Comparison of ENCODE assay signal across 22 cellular contexts in genomic region chr11:8792636-8793035, GRCh38.
"Had no signal": no experiment of that assay in that cellular context is flagged by ENCODE, and none has a peak within 500 bp of the region (broad histone marks: within the 10 kb centered on the region; RNA-seq: fewer than 3 reads in every experiment).

No MANE protein-coding gene starts in this region.

- H3K27me3 ChIP-seq: right atrium auricular region, suprapubic skin had no signal

- H3K4me3 Mint-ChIP-seq: activated CD4-positive, alpha-beta T cell treated with anti-CD3 and anti-CD28 coated beads, Interleukin-2, amount 10 ng/mL, durations not matched to agents 7 days and 5 days; activated CD8-positive, alpha-beta T cell treated with anti-CD3 and anti-CD28 coated beads, Interleukin-2, amount 10 ng/mL, durations not matched to agents 7 days and 5 days; activated naive CD4-positive, alpha-beta T cell treated with anti-CD3 and anti-CD28 coated beads, Interleukin-2, amount 10 ng/mL, durations not matched to agents 7 days and 5 days; activated naive CD8-positive, alpha-beta T cell treated with anti-CD3 and anti-CD28 coated beads, Interleukin-2, amount 50 U/mL, for 24 hours; activated T-cell treated with anti-CD3 and anti-CD28 coated beads, Interleukin-2, amount 50 U/mL, for 24 hours; stimulated activated naive CD8-positive, alpha-beta T cell treated with anti-CD3 and anti-CD28 coated beads, Interleukin-15, Interleukin-2, amounts not matched to agents 100 ng/mL and 50 ng/mL, for 24 hours had no signal

- DNase-seq: activated CD4-positive, alpha-beta T cell treated with anti-CD3 and anti-CD28 coated beads, Interleukin-2, amount 10 ng/mL, durations not matched to agents 7 days and 5 days; activated CD8-positive, alpha-beta T cell treated with anti-CD3 and anti-CD28 coated beads, Interleukin-2, amount 10 ng/mL, durations not matched to agents 7 days and 5 days; activated naive CD4-positive, alpha-beta T cell treated with anti-CD3 and anti-CD28 coated beads, Interleukin-2, amount 10 ng/mL, durations not matched to agents 7 days and 5 days; activated naive CD8-positive, alpha-beta T cell treated with anti-CD3 and anti-CD28 coated beads, Interleukin-2, amount 50 U/mL, for 24 hours; activated T-cell treated with anti-CD3 and anti-CD28 coated beads, Interleukin-2, amount 50 U/mL, for 24 hours; aorta; cortex of kidney; left cardiac atrium; mammary epithelial cell; midbrain; occipital lobe; small intestine; stimulated activated CD4-positive, alpha-beta T cell treated with anti-CD3 and anti-CD28 coated beads, Interleukin-15, amount 100 ng/mL, for 24 hours; stimulated activated CD4-positive, alpha-beta T cell treated with anti-CD3 and anti-CD28 coated beads, Interleukin-2, amount 100 ng/mL, for 48 hours; T1000; trophoblast cell had no signal

- H3K4me1 ChIP-seq: prostate gland had no signal

- H3K9me3 ChIP-seq: prostate gland, right atrium auricular region, suprapubic skin had no signal

- ATAC-seq: activated CD8-positive, alpha-beta T cell treated with anti-CD3 and anti-CD28 coated beads, Interleukin-2, amount 10 ng/mL, durations not matched to agents 7 days and 5 days; activated naive CD8-positive, alpha-beta T cell treated with anti-CD3 and anti-CD28 coated beads, Interleukin-2, amount 50 U/mL, for 24 hours; esophagus mucosa had no signal

- H3K36me3 Mint-ChIP-seq: activated naive CD4-positive, alpha-beta T cell treated with anti-CD3 and anti-CD28 coated beads, Interleukin-2, amount 10 ng/mL, durations not matched to agents 7 days and 5 days had no signal

- H3K27ac ChIP-seq: prostate gland, suprapubic skin had no signal

- H3K4me3 ChIP-seq: prostate gland, right atrium auricular region, suprapubic skin had no signal

- H3K27ac Mint-ChIP-seq: activated CD4-positive, alpha-beta T cell treated with anti-CD3 and anti-CD28 coated beads, Interleukin-2, amount 10 ng/mL, durations not matched to agents 7 days and 5 days; activated CD8-positive, alpha-beta T cell treated with anti-CD3 and anti-CD28 coated beads, Interleukin-2, amount 10 ng/mL, durations not matched to agents 7 days and 5 days; activated naive CD4-positive, alpha-beta T cell treated with anti-CD3 and anti-CD28 coated beads, Interleukin-2, amount 10 ng/mL, durations not matched to agents 7 days and 5 days; activated naive CD8-positive, alpha-beta T cell treated with anti-CD3 and anti-CD28 coated beads, Interleukin-2, amount 50 U/mL, for 24 hours; activated T-cell treated with anti-CD3 and anti-CD28 coated beads, Interleukin-2, amount 50 U/mL, for 24 hours; activated T-helper 2 cell treated with anti-CD3 and anti-CD28 coated beads, Interferon-gamma antibody, Interleukin-2, Interleukin-4, amounts not matched to agents 10 μg/mL and 5 μg/mL and 100 μg/mL, durations not matched to agents 14 hours and 24 hours and 36 hours; stimulated activated naive CD8-positive, alpha-beta T cell treated with anti-CD3 and anti-CD28 coated beads, Interleukin-15, Interleukin-2, amounts not matched to agents 100 ng/mL and 50 ng/mL, for 24 hours had no signal

- H3K36me3 ChIP-seq: prostate gland, right atrium auricular region, suprapubic skin had no signal

- H3K4me1 Mint-ChIP-seq: activated naive CD8-positive, alpha-beta T cell treated with anti-CD3 and anti-CD28 coated beads, Interleukin-2, amount 50 U/mL, for 24 hours had no signal

- H3K9me3 Mint-ChIP-seq: activated CD4-positive, alpha-beta T cell treated with anti-CD3 and anti-CD28 coated beads, Interleukin-2, amount 10 ng/mL, durations not matched to agents 7 days and 5 days; activated naive CD4-positive, alpha-beta T cell treated with anti-CD3 and anti-CD28 coated beads, Interleukin-2, amount 10 ng/mL, durations not matched to agents 7 days and 5 days; activated naive CD8-positive, alpha-beta T cell treated with anti-CD3 and anti-CD28 coated beads, Interleukin-2, amount 50 U/mL, for 24 hours; activated T-cell treated with anti-CD3 and anti-CD28 coated beads, Interleukin-2, amount 50 U/mL, for 24 hours; activated T-helper 2 cell treated with anti-CD3 and anti-CD28 coated beads, Interferon-gamma antibody, Interleukin-2, Interleukin-4, amounts not matched to agents 10 μg/mL and 5 μg/mL and 100 μg/mL, durations not matched to agents 14 hours and 24 hours and 36 hours; stimulated activated naive CD8-positive, alpha-beta T cell treated with anti-CD3 and anti-CD28 coated beads, Interleukin-15, Interleukin-2, amounts not matched to agents 100 ng/mL and 50 ng/mL, for 24 hours had no signal

- H3K27me3 Mint-ChIP-seq: activated T-cell treated with anti-CD3 and anti-CD28 coated beads, Interleukin-2, amount 50 U/mL, for 24 hours had no signal
